ENCODE assay signal across 12 cellular contexts in the genomic region with DNA sequence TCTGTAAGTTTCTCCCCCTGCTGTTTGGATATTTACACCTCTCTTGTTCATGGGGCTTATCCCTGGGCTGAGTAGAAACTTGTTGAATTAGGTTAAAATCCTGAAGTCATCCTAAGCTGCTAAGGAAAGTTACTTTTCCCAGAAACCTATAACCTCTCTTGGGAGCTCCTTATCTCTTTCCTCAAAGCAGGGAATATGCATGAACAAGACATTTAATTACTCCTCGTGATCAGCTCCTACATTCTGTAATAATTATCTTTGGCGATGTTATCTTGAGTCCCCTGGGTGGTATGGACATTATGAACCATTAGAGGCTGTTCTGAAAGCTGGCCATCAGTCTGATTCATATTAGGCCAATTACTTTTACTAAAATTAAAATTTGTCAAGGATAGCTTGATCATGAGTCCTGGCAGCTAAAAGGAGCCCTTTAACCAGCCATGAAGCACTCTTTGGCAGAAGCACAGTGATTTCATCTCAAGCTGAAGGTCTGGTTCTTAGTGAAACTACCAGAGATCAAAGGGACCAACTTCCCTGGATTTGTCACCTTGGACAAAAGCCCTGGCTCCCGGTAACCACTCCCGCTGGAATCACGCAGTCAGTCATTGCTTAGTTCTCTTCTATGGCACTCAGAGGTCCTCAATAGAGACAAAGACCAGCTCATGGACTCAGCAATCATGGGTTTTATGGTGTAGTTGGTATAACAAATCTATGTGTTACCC.
A peak's percentile ranks its signal among the peaks of the same experiment; 100 is the strongest.
DNase-seq lines count a peak whose midpoint lies in the region; TF ChIP-seq lines count a peak whose summit lies in the region.
"Had no signal": no experiment of that assay in that cellular context is flagged by ENCODE, and none has a peak within 500 bp of the region (broad histone marks: within the 10 kb centered on the region; RNA-seq: fewer than 3 reads in every experiment).

No MANE protein-coding gene starts in this region.

- intact Hi-C loops in OCI-LY7 (cut with micrococcal nuclease; ENCODE audit: unreplicated experiment) = no loop called here

- no TSS peak for BruUV-seq in OCI-LY7 (replicated peaks; lab: Mats Ljungman, UMichigan)

- H3K79me2 ChIP-seq in OCI-LY7 (ENCODE audit: insufficient read depth, low read depth, low read length) (no peaks in the 10 kb centered on the region), neural cell (replicated peaks; ENCODE audit: insufficient read depth, low read length) (no peaks in the 10 kb centered on the region)

- peak overlapping the region; percentile 27; the same call in 1 of the 2 replicates for H3K4me2 ChIP-seq in OCI-LY7 (ENCODE audit: low read length)
- no peak overlapping the region for H3K4me2 ChIP-seq in neural cell (ENCODE audit: low read length)

- H3F3A ChIP-seq in neural cell (ENCODE audit: insufficient read depth, low read length, poor library complexity, severe bottlenecking) = no peaks in the 10 kb centered on the region

- TF ChIP-seq EP300 in neural cell (conservative IDR thresholded peaks at IDR 0.05; ENCODE audit: poor library complexity, severe bottlenecking) = no peak

- H3K9ac ChIP-seq in neural cell (ENCODE audit: low read length) = peak overlapping the region; percentile 31

- H3K9me2 ChIP-seq in OCI-LY7 (ENCODE audit: insufficient read depth, low read length) (no peaks in the 10 kb centered on the region), neural cell (ENCODE audit: insufficient read depth, low read length) (no peaks in the 10 kb centered on the region)

- H4K20me1 ChIP-seq in OCI-LY7 (ENCODE audit: insufficient read depth, low read length) (no peaks in the 10 kb centered on the region), neural cell (ENCODE audit: insufficient read depth) (no peaks in the 10 kb centered on the region)

- no peak overlapping the region for H3K27ac ChIP-seq in OCI-LY7 (ENCODE audit: low read depth, low read length, poor library complexity, severe bottlenecking)
- peak overlapping the region; percentile 40 for H3K27ac ChIP-seq in neural cell (ENCODE audit: low read length)
- H3K27ac ChIP-seq: 22Rv1 had no signal

- TF ChIP-seq RAD21 in neural cell (conservative IDR thresholded peaks at IDR 0.05) = no peak

- POLR2A ChIA-PET in OCI-LY7 (lab: Charles Lee) = interaction anchor here (0.7 to 1.5 kb wide), 4 partner anchors 8 to 26 kb away, joined by 3 to 5 read pairs (median 3); no protein-coding TSS in a partner anchor

- no peak for TF ChIP-seq CTCF in OCI-LY7 (conservative IDR thresholded peaks at IDR 0.05; ENCODE audit: low read length)
- TF ChIP-seq CTCF in neural cell (IDR thresholded peaks at IDR 0.05; ENCODE audit: poor library complexity, severe bottlenecking) = no peak

- H2AFZ ChIP-seq in OCI-LY7 (ENCODE audit: low read length) (no peak overlapping the region), neural cell (ENCODE audit: low read depth, low read length) (no peak overlapping the region)

- H3K9me3 ChIP-seq in OCI-LY7 (ENCODE audit: low read length) (no peaks in the 10 kb centered on the region), neural cell (ENCODE audit: low read length) (no peaks in the 10 kb centered on the region)
- H3K9me3 ChIP-seq: Caco-2 had no signal

- H3K27me3 ChIP-seq in neural cell (ENCODE audit: insufficient read depth, low read depth, low read length) = no peaks in the 10 kb centered on the region

- DNase-seq in DMS 273 (lab: John Stamatoyannopoulos, UW; ENCODE audit: unreplicated experiment) (peak; percentile 37), DMS 273 treated with DMSO at 0.1 percent for 48 hours (lab: John Stamatoyannopoulos, UW) (no peak), OCI-LY7 (ENCODE audit: low spot score) (no peak), NOMO-1 treated with dmso at 0.1 percent for 144 hours (lab: John Stamatoyannopoulos, UW; ENCODE audit: unreplicated experiment) (no peak), GF-D8 (lab: John Stamatoyannopoulos, UW) (no peak)
- no peak for DNase-seq in activated CD4-positive, alpha-beta T cell treated with anti-CD3 and anti-CD28 coated beads, Interleukin-2, amount 50 U/mL, for 48 hours
- DNase-seq: Caco-2; CD8-positive, alpha-beta T cell; GOT3; H9 had no signal

- H3K4me1 ChIP-seq in OCI-LY7 (ENCODE audit: insufficient read depth, low read length, poor library complexity, severe bottlenecking) = no peaks in the 10 kb centered on the region
- H3K4me1 ChIP-seq: Caco-2 had no signal

- H3K4me3 ChIP-seq in OCI-LY7 (ENCODE audit: low read depth, low read length, poor library complexity, severe bottlenecking) (no peak overlapping the region), neural cell (ENCODE audit: low read length) (peak overlapping the region; percentile 12)

- CTCF ChIA-PET in OCI-LY7 (lab: Charles Lee; ENCODE audit: unreplicated experiment) = no interaction called here

- H3K36me3 ChIP-seq in OCI-LY7 (ENCODE audit: insufficient read depth, low read length) = no peaks in the 10 kb centered on the region
- H3K36me3 ChIP-seq in neural cell (ENCODE audit: insufficient read depth, low read length) = no peaks in the 10 kb centered on the region

TF ChIP-seq in neural cell, 6 proteins besides CTCF, POLR2A, EP300 and RAD21:
- TF ChIP-seq SMC3 (conservative IDR thresholded peaks at IDR 0.05; ENCODE audit: poor library complexity) (no peak), MXI1 (conservative IDR thresholded peaks at IDR 0.05; ENCODE audit: poor library complexity, severe bottlenecking) (no peak)
